Comparison of ENCODE assay signal across 8 cellular contexts in the genomic region with DNA sequence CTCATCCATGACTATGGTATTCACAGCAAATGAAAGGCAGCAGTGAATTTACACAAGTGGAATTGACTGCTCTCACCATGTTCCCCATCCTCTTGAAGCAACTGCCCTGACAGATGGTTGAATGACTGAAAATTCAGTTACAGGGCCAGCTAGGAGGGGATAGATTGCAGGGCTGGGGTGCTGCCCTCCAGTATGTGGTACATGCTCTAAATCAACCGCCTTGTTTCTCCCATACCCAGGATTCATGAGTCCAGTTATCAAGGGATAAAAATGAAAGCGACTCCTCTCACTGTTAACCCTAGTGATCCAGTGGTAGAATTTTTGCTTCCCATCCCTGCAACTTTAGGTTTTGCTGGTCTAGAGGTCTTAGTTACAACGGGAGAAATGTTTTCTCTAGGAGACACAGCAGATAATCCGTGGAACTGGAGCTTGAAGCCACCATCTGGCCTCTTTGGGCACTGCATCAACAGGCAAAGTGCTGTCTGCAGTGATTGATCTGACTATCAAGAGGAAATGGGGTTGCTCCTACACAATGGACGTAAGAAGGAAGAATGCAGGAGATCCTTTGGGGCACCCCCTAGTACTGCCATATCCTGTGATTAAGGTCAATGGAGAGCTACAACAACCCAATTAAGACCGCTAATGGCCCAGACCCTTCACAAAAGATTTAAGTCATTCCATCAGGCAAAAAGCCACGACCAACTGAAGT. TPM values are rescaled to one million over a fixed set of nuclear protein-coding genes. Genes with fewer than 3 reads are reported as not detected.
A peak's percentile ranks its signal among the peaks of the same experiment; 100 is the strongest.
DNase-seq lines count a peak whose midpoint lies in the region; ATAC-seq, FAIRE-seq and TF ChIP-seq lines count a peak whose summit lies in the region.

No MANE protein-coding gene starts in this region.

- peaks cover 0 to 6% (median 0%) of the 10 kb centered on the region in 4 donors for H3K9me3 ChIP-seq in liver (ENCODE audit: control insufficient read depth in 4 of 4, low read length in 3 of 4)

- peak; percentile 84 for TF ChIP-seq CTCF in choroid plexus epithelial cell (conservative IDR thresholded peaks at IDR 0.05; ENCODE audit: low read depth, low read length)
- peak; percentile 71 for TF ChIP-seq CTCF in liver (IDR thresholded peaks at IDR 0.05; ENCODE audit: low read depth, low read length, missing input control)

- peak; percentile 64 for DNase-seq in NCI-H2171 treated with DMSO at 0.1 percent for 48 hours (lab: John Stamatoyannopoulos, UW)
- peak; percentile 12 for DNase-seq in activated CD4-positive, CD25-positive, alpha-beta regulatory T cell treated with anti-CD3 and anti-CD28 coated beads, Interleukin-2, amount 50 U/mL, for 16 hours (ENCODE audit: low read depth, low spot score)
- DNase-seq in choroid plexus epithelial cell (ENCODE audit: low read depth): peak; percentile 69
- peak; percentile 18 to 26 for DNase-seq in stimulated activated CD8-positive, alpha-beta memory T cell treated with anti-CD3 and anti-CD28 coated beads, Interleukin-15, amount 100 ng/mL, for 48 hours (ENCODE audit: low read depth in 2 of 2)

- H3K27ac ChIP-seq in liver (ENCODE audit: low read depth in 1 of 2, low read length in 2 of 2): no peak overlapping the region

- H3K9ac ChIP-seq in liver (ENCODE audit: low read depth in 1 of 2, low read length in 2 of 2): no peak overlapping the region

- peak; percentile 59 for FAIRE-seq in G401.6 (lab: Jason Lieb, UNC)

- TF ChIP-seq RAD21 in liver (IDR thresholded peaks at IDR 0.05): peak; percentile 74 to 85

- peaks cover 0 to 3% (median 0%) of the 10 kb centered on the region in 4 donors for H3K4me1 ChIP-seq in liver (ENCODE audit: control insufficient read depth in 4 of 4, insufficient read depth in 4 of 4, low read length in 3 of 4)

- no peaks in the 10 kb centered on the region for H3K27me3 ChIP-seq in liver (ENCODE audit: control insufficient read depth in 4 of 4, insufficient read depth in 4 of 4, low read length in 3 of 4)

- WGBS in liver: 33% methylated on average over 7 of the region's 7 CpGs

- H3K36me3 ChIP-seq in liver (ENCODE audit: control insufficient read depth in 4 of 4, insufficient read depth in 3 of 4, low read depth in 1 of 4, low read length in 3 of 4): peaks cover 0 to 4% (median 0%) of the 10 kb centered on the region in 4 donors

- ATAC-seq in HG02852 (IDR thresholded peaks at IDR 0.05; ENCODE audit: unreplicated experiment): peak; percentile 66
- no peak for ATAC-seq in HG03439 (IDR thresholded peaks at IDR 0.05; ENCODE audit: unreplicated experiment)

- H3K4me3 ChIP-seq in choroid plexus epithelial cell (ENCODE audit: low read depth, low read length) (no peak overlapping the region), liver (ENCODE audit: low read depth in 1 of 3, low read length in 3 of 3) (no peak overlapping the region)

TF ChIP-seq in liver, 16 proteins besides CTCF, POLR2A, EP300 and RAD21:
- no peak for TF ChIP-seq HNF4A (conservative IDR thresholded peaks at IDR 0.05)
- no peak for TF ChIP-seq JUND (IDR thresholded peaks at IDR 0.05)
- no peak for TF ChIP-seq YY1 (IDR thresholded peaks at IDR 0.05)
- no peak for TF ChIP-seq FOXA1 (IDR thresholded peaks at IDR 0.05)
- TF ChIP-seq, protein P1, sequence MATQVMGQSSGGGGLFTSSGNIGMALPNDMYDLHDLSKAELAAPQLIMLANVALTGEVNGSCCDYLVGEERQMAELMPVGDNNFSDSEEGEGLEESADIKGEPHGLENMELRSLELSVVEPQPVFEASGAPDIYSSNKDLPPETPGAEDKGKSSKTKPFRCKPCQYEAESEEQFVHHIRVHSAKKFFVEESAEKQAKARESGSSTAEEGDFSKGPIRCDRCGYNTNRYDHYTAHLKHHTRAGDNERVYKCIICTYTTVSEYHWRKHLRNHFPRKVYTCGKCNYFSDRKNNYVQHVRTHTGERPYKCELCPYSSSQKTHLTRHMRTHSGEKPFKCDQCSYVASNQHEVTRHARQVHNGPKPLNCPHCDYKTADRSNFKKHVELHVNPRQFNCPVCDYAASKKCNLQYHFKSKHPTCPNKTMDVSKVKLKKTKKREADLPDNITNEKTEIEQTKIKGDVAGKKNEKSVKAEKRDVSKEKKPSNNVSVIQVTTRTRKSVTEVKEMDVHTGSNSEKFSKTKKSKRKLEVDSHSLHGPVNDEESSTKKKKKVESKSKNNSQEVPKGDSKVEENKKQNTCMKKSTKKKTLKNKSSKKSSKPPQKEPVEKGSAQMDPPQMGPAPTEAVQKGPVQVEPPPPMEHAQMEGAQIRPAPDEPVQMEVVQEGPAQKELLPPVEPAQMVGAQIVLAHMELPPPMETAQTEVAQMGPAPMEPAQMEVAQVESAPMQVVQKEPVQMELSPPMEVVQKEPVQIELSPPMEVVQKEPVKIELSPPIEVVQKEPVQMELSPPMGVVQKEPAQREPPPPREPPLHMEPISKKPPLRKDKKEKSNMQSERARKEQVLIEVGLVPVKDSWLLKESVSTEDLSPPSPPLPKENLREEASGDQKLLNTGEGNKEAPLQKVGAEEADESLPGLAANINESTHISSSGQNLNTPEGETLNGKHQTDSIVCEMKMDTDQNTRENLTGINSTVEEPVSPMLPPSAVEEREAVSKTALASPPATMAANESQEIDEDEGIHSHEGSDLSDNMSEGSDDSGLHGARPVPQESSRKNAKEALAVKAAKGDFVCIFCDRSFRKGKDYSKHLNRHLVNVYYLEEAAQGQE (IDR thresholded peaks at IDR 0.05): no peak
- TF ChIP-seq, protein P2, sequence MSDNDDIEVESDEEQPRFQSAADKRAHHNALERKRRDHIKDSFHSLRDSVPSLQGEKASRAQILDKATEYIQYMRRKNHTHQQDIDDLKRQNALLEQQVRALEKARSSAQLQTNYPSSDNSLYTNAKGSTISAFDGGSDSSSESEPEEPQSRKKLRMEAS (IDR thresholded peaks at IDR 0.05): no peak
- no peak for TF ChIP-seq EGR1 (IDR thresholded peaks at IDR 0.05; ENCODE audit: low read depth in 2 of 2)
- TF ChIP-seq GABPA (IDR thresholded peaks at IDR 0.05 in 1 of 2, conservative IDR thresholded peaks at IDR 0.05 in 1 of 2): no peak
- TF ChIP-seq FOXA2 (IDR thresholded peaks at IDR 0.05): no peak
- no peak for TF ChIP-seq RXRA (IDR thresholded peaks at IDR 0.05)
- no peak for TF ChIP-seq HNF4G (IDR thresholded peaks at IDR 0.05)
- TF ChIP-seq NR2F2 (IDR thresholded peaks at IDR 0.05): no peak
- no peak for TF ChIP-seq SP1 (IDR thresholded peaks at IDR 0.05)
- TF ChIP-seq TAF1 (conservative IDR thresholded peaks at IDR 0.05): no peak
- TF ChIP-seq, protein P3, sequence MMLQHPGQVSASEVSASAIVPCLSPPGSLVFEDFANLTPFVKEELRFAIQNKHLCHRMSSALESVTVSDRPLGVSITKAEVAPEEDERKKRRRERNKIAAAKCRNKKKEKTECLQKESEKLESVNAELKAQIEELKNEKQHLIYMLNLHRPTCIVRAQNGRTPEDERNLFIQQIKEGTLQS (IDR thresholded peaks at IDR 0.05): no peak
- TF ChIP-seq, protein P4, sequence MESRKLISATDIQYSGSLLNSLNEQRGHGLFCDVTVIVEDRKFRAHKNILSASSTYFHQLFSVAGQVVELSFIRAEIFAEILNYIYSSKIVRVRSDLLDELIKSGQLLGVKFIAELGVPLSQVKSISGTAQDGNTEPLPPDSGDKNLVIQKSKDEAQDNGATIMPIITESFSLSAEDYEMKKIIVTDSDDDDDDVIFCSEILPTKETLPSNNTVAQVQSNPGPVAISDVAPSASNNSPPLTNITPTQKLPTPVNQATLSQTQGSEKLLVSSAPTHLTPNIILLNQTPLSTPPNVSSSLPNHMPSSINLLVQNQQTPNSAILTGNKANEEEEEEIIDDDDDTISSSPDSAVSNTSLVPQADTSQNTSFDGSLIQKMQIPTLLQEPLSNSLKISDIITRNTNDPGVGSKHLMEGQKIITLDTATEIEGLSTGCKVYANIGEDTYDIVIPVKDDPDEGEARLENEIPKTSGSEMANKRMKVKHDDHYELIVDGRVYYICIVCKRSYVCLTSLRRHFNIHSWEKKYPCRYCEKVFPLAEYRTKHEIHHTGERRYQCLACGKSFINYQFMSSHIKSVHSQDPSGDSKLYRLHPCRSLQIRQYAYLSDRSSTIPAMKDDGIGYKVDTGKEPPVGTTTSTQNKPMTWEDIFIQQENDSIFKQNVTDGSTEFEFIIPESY (IDR thresholded peaks at IDR 0.05): no peak

RNA-seq across cellular contexts. Expression of a gene that starts 32.0 kb away (rescaled TPM):
- 10 to 100 TPM; 15.7 to 29.3 TPM for total RNA-seq in liver
- polyA plus RNA-seq in liver: 10 to 100 TPM; 27.4 to 29.1 TPM

RNA-seq across cellular contexts. Expression of a gene that starts 49.0 kb away (rescaled TPM):
- total RNA-seq in liver: 1 to 10 TPM; 6.1 to 9.9 TPM
- polyA plus RNA-seq in liver: 1 to 10 TPM; 4.7 to 6.9 TPM

Comparison
In these comparisons a context has a peak if more than half of its experiments do, and no peak if none do; other contexts are left out.
1. DNase-seq: peak in every context shown above with its lines; median percentile 69 in choroid plexus epithelial cell; 64 in NCI-H2171 treated with DMSO at 0.1 percent for 48 hours; 22 in stimulated activated CD8-positive, alpha-beta memory T cell treated with anti-CD3 and anti-CD28 coated beads, Interleukin-15, amount 100 ng/mL, for 48 hours; 12 in activated CD4-positive, CD25-positive, alpha-beta regulatory T cell treated with anti-CD3 and anti-CD28 coated beads, Interleukin-2, amount 50 U/mL, for 16 hours.